In the genomic region with DNA sequence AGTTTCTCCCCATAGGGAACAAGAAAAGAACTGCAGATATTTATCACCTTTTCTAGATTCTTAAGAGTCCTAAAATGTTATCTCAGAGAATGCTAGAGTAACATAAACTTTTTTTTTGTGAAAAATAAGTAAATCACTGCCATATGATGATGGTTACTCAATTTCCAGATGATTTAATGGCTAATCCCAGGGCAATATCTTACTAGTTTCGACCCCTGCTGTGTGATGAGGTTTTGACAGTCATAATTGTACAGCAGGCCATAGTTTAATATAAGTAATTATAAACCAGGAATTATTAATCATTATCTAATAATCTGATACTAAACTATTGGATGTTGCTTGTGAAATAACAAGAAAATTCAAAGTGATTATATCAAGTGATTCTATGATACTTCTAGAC, we compare ENCODE assay signal across 15 cellular contexts.
DNase-seq lines count a peak whose midpoint lies in the region; ATAC-seq and TF ChIP-seq lines count a peak whose summit lies in the region.
"Had no signal": no experiment of that assay in that cellular context is flagged by ENCODE, and none has a peak within 500 bp of the region (broad histone marks: within the 10 kb centered on the region; RNA-seq: fewer than 3 reads in every experiment).

No MANE protein-coding gene starts in this region.

- no peak overlapping the region for H3K27ac Mint-ChIP-seq in type B pancreatic cell
- H3K27ac Mint-ChIP-seq: CD4-positive, alpha-beta T cell had no signal

- intact Hi-C loops in HCT116 (cut with micrococcal nuclease) = no loop called here

- peaks cover 5% of the 10 kb centered on the region for H3K4me1 Mint-ChIP-seq in type B pancreatic cell (ENCODE audit: unreplicated experiment)

- H3K27ac ChIP-seq in HCT116 (ENCODE audit: low read depth, low read length) (no peak overlapping the region), SJCRH30 (peak overlapping the region; percentile 18; the same call in 1 of the 2 replicates), smooth muscle cell (ENCODE audit: low read depth) (no peak overlapping the region)
- H3K27ac ChIP-seq: Peyer's patch had no signal

- no peak overlapping the region for H3K4me2 ChIP-seq in HCT116 (ENCODE audit: low read length)
- peak overlapping the region; percentile 7 for H3K4me2 ChIP-seq in smooth muscle cell

- H3K36me3 ChIP-seq in HCT116 (ENCODE audit: control insufficient read depth in 1 of 2, insufficient read depth in 2 of 2, low read length in 2 of 2) (no peaks in the 10 kb centered on the region), SJCRH30 (no peaks in the 10 kb centered on the region), smooth muscle cell (ENCODE audit: low read depth) (no peaks in the 10 kb centered on the region)
- H3K36me3 ChIP-seq: BE2C, Peyer's patch had no signal

- H3K4me3 Mint-ChIP-seq in type B pancreatic cell = no peak overlapping the region
- H3K4me3 Mint-ChIP-seq: CD4-positive, alpha-beta T cell; H9 had no signal

- TF ChIP-seq CTCF in HCT116 (IDR thresholded peaks at IDR 0.05 in 2 of 3, conservative IDR thresholded peaks at IDR 0.05 in 1 of 3; ENCODE audit: borderline replicate concordance in 1 of 3, insufficient read depth in 1 of 3, low read depth in 2 of 3, low read length in 2 of 3) (no peak), smooth muscle cell (IDR thresholded peaks at IDR 0.05; ENCODE audit: borderline replicate concordance, insufficient read depth, poor library complexity, severe bottlenecking) (no peak), type B pancreatic cell (conservative IDR thresholded peaks at IDR 0.05) (no peak)

- H2AFZ ChIP-seq in HCT116 (ENCODE audit: low read depth, low read length, poor library complexity, severe bottlenecking) (peak overlapping the region; percentile 9), smooth muscle cell (ENCODE audit: low read depth) (no peak overlapping the region)

- CTCF ChIA-PET in HCT116 (lab: Charles Lee) = no interaction called here

- H3K27me3 Mint-ChIP-seq in type B pancreatic cell = peaks cover 24% of the 10 kb centered on the region
- H3K27me3 Mint-ChIP-seq: CD4-positive, alpha-beta T cell had no signal

- no peaks in the 10 kb centered on the region for H3K9me3 ChIP-seq in HCT116 (ENCODE audit: control insufficient read depth in 1 of 2, insufficient read depth in 1 of 2, low read depth in 1 of 2, low read length in 2 of 2)
- H3K9me3 ChIP-seq in SJCRH30 (replicated peaks) = peaks cover 2% of the 10 kb centered on the region
- H3K9me3 ChIP-seq in smooth muscle cell (replicated peaks; ENCODE audit: low read depth) = no peaks in the 10 kb centered on the region
- H3K9me3 ChIP-seq: BE2C, Peyer's patch had no signal

- H3K9me2 ChIP-seq in HCT116 (ENCODE audit: insufficient read depth) = no peaks in the 10 kb centered on the region

- RAD21 ChIA-PET in HCT116 (lab: Charles Lee; ENCODE audit: low non-redundant PET in 1 of 2, low total read pairs in 2 of 2, uncharacterized antibody in 2 of 2, unreplicated experiment in 2 of 2) = no interaction called here

- H4K20me1 ChIP-seq in HCT116 (ENCODE audit: insufficient read depth) = no peaks in the 10 kb centered on the region
- no peaks in the 10 kb centered on the region for H4K20me1 ChIP-seq in smooth muscle cell (ENCODE audit: low read depth)

- peaks cover 4% of the 10 kb centered on the region for H3F3A ChIP-seq in smooth muscle cell (ENCODE audit: low read depth)

- H3K9ac ChIP-seq in HCT116 (ENCODE audit: low read length) (no peak overlapping the region), smooth muscle cell (ENCODE audit: low read depth) (no peak overlapping the region)

- no peaks in the 10 kb centered on the region for H3K79me2 ChIP-seq in HCT116 (ENCODE audit: insufficient read depth, low read length)
- no peaks in the 10 kb centered on the region for H3K79me2 ChIP-seq in smooth muscle cell (ENCODE audit: low read depth)

- TF ChIP-seq RAD21 in HCT116 (IDR thresholded peaks at IDR 0.05; ENCODE audit: low read depth) = no peak

- H3K9me3 Mint-ChIP-seq in type B pancreatic cell = no peaks in the 10 kb centered on the region
- H3K9me3 Mint-ChIP-seq: CD4-positive, alpha-beta T cell; H9 had no signal

- H3K4me1 ChIP-seq in HCT116 (ENCODE audit: control insufficient read depth in 1 of 2, insufficient read depth in 2 of 2, low read length in 2 of 2) (no peaks in the 10 kb centered on the region), SJCRH30 (peaks cover 27% of the 10 kb centered on the region), smooth muscle cell (ENCODE audit: low read depth) (no peaks in the 10 kb centered on the region)
- H3K4me1 ChIP-seq: BE2C, Peyer's patch had no signal

- WGBS in smooth muscle cell (ENCODE audit: low lambda C conversion rate) = 75% methylated on average over 1 of the region's 1 CpG

- DNase-seq in HCT116 (ENCODE audit: low read depth, low spot score) = no peak
- DNase-seq in SJCRH30 = no peak
- peak; percentile 52 for DNase-seq in kidney glomerular epithelial cell (lab: John Stamatoyannopoulos, UW)
- no peak for DNase-seq in smooth muscle cell (lab: John Stamatoyannopoulos, UW; ENCODE audit: unreplicated experiment)
- DNase-seq in type B pancreatic cell (ENCODE audit: extremely low spot score, unreplicated experiment) = no peak
- no peak for DNase-seq in activated CD4-positive, alpha-beta T cell treated with anti-CD3 and anti-CD28 coated beads, Interleukin-2, amount 50 U/mL, for 1 hour
- no peak for DNase-seq in SW 1271 (lab: John Stamatoyannopoulos, UW)
- DNase-seq: BE2C; CD4-positive, alpha-beta T cell; H9; NCI-H1048; NCI-H2227 treated with DMSO at 0.1 percent for 48 hours; NCI-H524; Peyer's patch; SHP77 had no signal

- POLR2A ChIA-PET in HCT116 (lab: Charles Lee) = no interaction called here

- H3K36me3 Mint-ChIP-seq in type B pancreatic cell = no peaks in the 10 kb centered on the region

- H3K4me3 ChIP-seq in HCT116 (replicated peaks in 1 of 2; ENCODE audit: low read depth in 1 of 2, low read length in 2 of 2) (no peak overlapping the region), SJCRH30 (no peak overlapping the region), smooth muscle cell (no peak overlapping the region)
- H3K4me3 ChIP-seq: Peyer's patch had no signal

- H3K27me3 ChIP-seq in HCT116 (ENCODE audit: insufficient read depth, low read length) (no peaks in the 10 kb centered on the region), SJCRH30 (no peaks in the 10 kb centered on the region), smooth muscle cell (ENCODE audit: low read depth) (no peaks in the 10 kb centered on the region)
- H3K27me3 ChIP-seq: BE2C, Peyer's patch had no signal

- no peak for TF ChIP-seq POLR2A in HCT116 (IDR thresholded peaks at IDR 0.05; ENCODE audit: borderline replicate concordance, extremely low read depth, insufficient read depth, insufficient read length)

- ATAC-seq in HCT116 = no peak

- no TSS peak for BruUV-seq in HCT116 (replicated peaks; lab: Mats Ljungman, UMichigan)

TF ChIP-seq in HCT116, 20 proteins besides CTCF, POLR2A, EP300 and RAD21:
- no peak for TF ChIP-seq JUND (IDR thresholded peaks at IDR 0.05)
- TF ChIP-seq POLR2AphosphoS5 (IDR thresholded peaks at IDR 0.05; ENCODE audit: low read depth, low read length) = no peak
- TF ChIP-seq SIN3A (IDR thresholded peaks at IDR 0.05; ENCODE audit: low read depth) = no peak
- TF ChIP-seq EZH2phosphoT487 (IDR thresholded peaks at IDR 0.05; ENCODE audit: borderline replicate concordance) = no peak
- TF ChIP-seq ZNF274 (IDR thresholded peaks at IDR 0.05; ENCODE audit: low read depth, low read length) = no peak
- TF ChIP-seq ATF3 (IDR thresholded peaks at IDR 0.05) = no peak
- no peak for TF ChIP-seq CEBPB (IDR thresholded peaks at IDR 0.05; ENCODE audit: low read depth)
- no peak for TF ChIP-seq EZH2 (IDR thresholded peaks at IDR 0.05)
- no peak for TF ChIP-seq SRF (IDR thresholded peaks at IDR 0.05; ENCODE audit: low read depth)
- TF ChIP-seq CBX3 (IDR thresholded peaks at IDR 0.05; ENCODE audit: low read depth) = no peak
- no peak for TF ChIP-seq SP1 (IDR thresholded peaks at IDR 0.05; ENCODE audit: low read depth)
- TF ChIP-seq ELF1 (IDR thresholded peaks at IDR 0.05; ENCODE audit: borderline replicate concordance, low read depth) = no peak
- no peak for TF ChIP-seq YY1 (IDR thresholded peaks at IDR 0.05; ENCODE audit: extremely low read depth, insufficient replicate concordance, low read depth, low read length)
- TF ChIP-seq MAX (IDR thresholded peaks at IDR 0.05) = no peak
- TF ChIP-seq ZFX (IDR thresholded peaks at IDR 0.05) = no peak
- TF ChIP-seq TCF7L2 (IDR thresholded peaks at IDR 0.05; ENCODE audit: borderline replicate concordance, extremely low read depth, insufficient read depth, insufficient read length) = no peak
- TF ChIP-seq FOSL1 (IDR thresholded peaks at IDR 0.05; ENCODE audit: low read depth) = no peak
